23 cellular contexts compared by ENCODE assay signal in genomic region chr1:67721112-67721511, GRCh38.
"Had no signal": no experiment of that assay in that cellular context is flagged by ENCODE, and none has a peak within 500 bp of the region (broad histone marks: within the 10 kb centered on the region; RNA-seq: fewer than 3 reads in every experiment).

No MANE protein-coding gene starts in this region.

- H3K4me3 Mint-ChIP-seq: activated CD8-positive, alpha-beta T cell treated with anti-CD3 and anti-CD28 coated beads, Interleukin-2, amount 10 ng/mL, durations not matched to agents 7 days and 5 days; activated naive CD4-positive, alpha-beta T cell treated with anti-CD3 and anti-CD28 coated beads, Interleukin-2, amount 50 U/mL, for 24 hours had no signal

- H3K9me3 Mint-ChIP-seq: activated naive CD4-positive, alpha-beta T cell treated with anti-CD3 and anti-CD28 coated beads, Interleukin-2, amount 50 U/mL, for 24 hours had no signal

- H3K27ac ChIP-seq: body of pancreas, SJSA1 had no signal

- H3K36me3 Mint-ChIP-seq: activated naive CD4-positive, alpha-beta T cell treated with anti-CD3 and anti-CD28 coated beads, Interleukin-2, amount 50 U/mL, for 24 hours had no signal

- DNase-seq: activated CD4-positive, alpha-beta T cell treated with anti-CD3 and anti-CD28 coated beads for 4 hours; activated CD4-positive, alpha-beta T cell treated with anti-CD3 and anti-CD28 coated beads, Interleukin-2, amount 50 U/mL, for 4 hours; activated CD8-positive, alpha-beta memory T cell treated with anti-CD3 and anti-CD28 coated beads, Interleukin-2, amount 50 U/mL, for 48 hours; activated CD8-positive, alpha-beta T cell treated with anti-CD3 and anti-CD28 coated beads, Interleukin-2, amount 10 ng/mL, durations not matched to agents 7 days and 5 days; activated naive CD4-positive, alpha-beta T cell; activated T-cell treated with anti-CD3 and anti-CD28 coated beads, Interleukin-2, amount 50 U/mL, for 1 hour; aorta; body of pancreas; Karpas-422; MM.1S; NCI-H1105; NCI-H1436 treated with DMSO at 0.1 percent for 48 hours; NCI-H187; NCI-H2081; NCI-H524; PC-3; SHP77; SW 1271 had no signal

- ATAC-seq: activated CD4-positive, CD25-positive, alpha-beta regulatory T cell treated with anti-CD3 and anti-CD28 coated beads, Interleukin-2, amount 50 U/mL, for 24 hours; activated CD8-positive, alpha-beta T cell treated with anti-CD3 and anti-CD28 coated beads, Interleukin-2, amount 10 ng/mL, durations not matched to agents 7 days and 5 days; body of pancreas; K562; PC-3; SK-N-SH treated with all-trans-retinoic acid at 6 μM for 48 hours had no signal

- H3K27ac Mint-ChIP-seq: activated CD8-positive, alpha-beta T cell treated with anti-CD3 and anti-CD28 coated beads, Interleukin-2, amount 10 ng/mL, durations not matched to agents 7 days and 5 days; activated naive CD4-positive, alpha-beta T cell treated with anti-CD3 and anti-CD28 coated beads, Interleukin-2, amount 50 U/mL, for 24 hours had no signal

- H3K9me3 ChIP-seq: body of pancreas, SJSA1 had no signal

- H3K4me3 ChIP-seq: body of pancreas, K562, SJSA1 had no signal

- H3K27me3 ChIP-seq: body of pancreas, SJSA1 had no signal

- H3K27me3 Mint-ChIP-seq: activated naive CD4-positive, alpha-beta T cell treated with anti-CD3 and anti-CD28 coated beads, Interleukin-2, amount 50 U/mL, for 24 hours had no signal
